In genomic region chr12:108768591-108769500, GRCh38 we compare ENCODE assay signal across 8 cellular contexts.
A peak's percentile ranks its signal among the peaks of the same experiment; 100 is the strongest.
DNase-seq lines count a peak whose midpoint lies in the region; ATAC-seq and TF ChIP-seq lines count a peak whose summit lies in the region.

No MANE protein-coding gene starts in this region.

- H3K27ac ChIP-seq in DOHH2 (ENCODE audit: low read depth, low read length) (no peak overlapping the region), HUES48 (ENCODE audit: low read depth, low read length) (peak overlapping the region; percentile 35)

- H3K4me2 ChIP-seq in DOHH2 (ENCODE audit: low read length) = peak overlapping the region; percentile 54

- H3K4me1 ChIP-seq in DOHH2 (ENCODE audit: control insufficient read depth, low read length) = peaks cover 22% of the 10 kb centered on the region
- H3K4me1 ChIP-seq in HUES48 (ENCODE audit: control insufficient read depth, insufficient read depth, low read length) = peaks cover 3% of the 10 kb centered on the region; the same call in 1 of the 2 replicates

- no peaks in the 10 kb centered on the region for H3K9me3 Mint-ChIP-seq in activated T-cell treated with anti-CD3 and anti-CD28 coated beads, Interleukin-2, amount 50 U/mL, for 24 hours

- H3K27me3 ChIP-seq in DOHH2 (ENCODE audit: control insufficient read depth, low read length) (peaks cover 27% of the 10 kb centered on the region), HUES48 (ENCODE audit: control insufficient read depth, insufficient read depth, low read length) (no peaks in the 10 kb centered on the region)

- no peaks in the 10 kb centered on the region for H3F3A ChIP-seq in DOHH2 (ENCODE audit: control insufficient read depth, insufficient read depth)

- peaks cover 3% of the 10 kb centered on the region for H3K4me1 Mint-ChIP-seq in activated T-cell treated with anti-CD3 and anti-CD28 coated beads, Interleukin-2, amount 50 U/mL, for 24 hours (ENCODE audit: low read depth)

- TF ChIP-seq CTCF in DOHH2 (IDR thresholded peaks at IDR 0.05; ENCODE audit: low read depth, low read length, poor library complexity, severe bottlenecking) = no peak

- H3K4me3 Mint-ChIP-seq in activated T-cell treated with anti-CD3 and anti-CD28 coated beads, Interleukin-2, amount 50 U/mL, for 24 hours = no peak overlapping the region

- DNase-seq in activated T-cell treated with anti-CD3 and anti-CD28 coated beads, Interleukin-2, amount 50 U/mL, for 24 hours = peak; percentile 41
- DNase-seq in hepatic stellate cell (ENCODE audit: low spot score) (peak; percentile 46), Kasumi-1 (lab: John Stamatoyannopoulos, UW) (no peak), NAMALWA (ENCODE audit: low spot score) (no peak)
- peak; percentile 3 for DNase-seq in stimulated activated CD8-positive, alpha-beta memory T cell treated with anti-CD3 and anti-CD28 coated beads, Interleukin-12 subunit alpha, Interleukin-12 subunit beta, amount 100 ng/mL, for 4 hours (ENCODE audit: low read depth)

- no peaks in the 10 kb centered on the region for H3K9me2 ChIP-seq in DOHH2 (replicated peaks; ENCODE audit: control insufficient read depth, low read length)

- peak overlapping the region; percentile 30 for H3K4me3 ChIP-seq in DOHH2 (ENCODE audit: low read length)
- H3K4me3 ChIP-seq in HUES48 (ENCODE audit: low read depth, low read length) = peak overlapping the region; percentile 55

- no peaks in the 10 kb centered on the region for H4K20me1 ChIP-seq in DOHH2 (ENCODE audit: control insufficient read depth, insufficient read depth, low read depth, low read length)

- ATAC-seq in GM19351 (IDR thresholded peaks at IDR 0.05; ENCODE audit: unreplicated experiment) = no peak

- H3K36me3 ChIP-seq in DOHH2 (ENCODE audit: control insufficient read depth, low read length) = no peaks in the 10 kb centered on the region
- H3K36me3 ChIP-seq in HUES48 (ENCODE audit: control insufficient read depth, insufficient read depth, low read length) = no peaks in the 10 kb centered on the region

- no peaks in the 10 kb centered on the region for H3K9me3 ChIP-seq in DOHH2 (ENCODE audit: control insufficient read depth, insufficient read depth, low read length)
- H3K9me3 ChIP-seq in HUES48 (ENCODE audit: control insufficient read depth, insufficient read depth, low read length) = no peaks in the 10 kb centered on the region

- no peak overlapping the region for H3K9ac ChIP-seq in HUES48 (ENCODE audit: low read depth, low read length)

- H3K27ac Mint-ChIP-seq in activated T-cell treated with anti-CD3 and anti-CD28 coated beads, Interleukin-2, amount 50 U/mL, for 24 hours = no peak overlapping the region

- H3K79me2 ChIP-seq in DOHH2 (ENCODE audit: control insufficient read depth, low read length) = no peaks in the 10 kb centered on the region

- H3K36me3 Mint-ChIP-seq in activated T-cell treated with anti-CD3 and anti-CD28 coated beads, Interleukin-2, amount 50 U/mL, for 24 hours (ENCODE audit: low read depth) = no peaks in the 10 kb centered on the region

- peaks cover 13% of the 10 kb centered on the region for H3K27me3 Mint-ChIP-seq in activated T-cell treated with anti-CD3 and anti-CD28 coated beads, Interleukin-2, amount 50 U/mL, for 24 hours

Comparison
In these comparisons a context has a peak if more than half of its experiments do, and no peak if none do; other contexts are left out.
1. DNase-seq: peak in activated T-cell treated with anti-CD3 and anti-CD28 coated beads, Interleukin-2, amount 50 U/mL, for 24 hours (single experiment), hepatic stellate cell (single experiment) and stimulated activated CD8-positive, alpha-beta memory T cell treated with anti-CD3 and anti-CD28 coated beads, Interleukin-12 subunit alpha, Interleukin-12 subunit beta, amount 100 ng/mL, for 4 hours (single experiment); none in Kasumi-1 (0 of 2) and NAMALWA (single experiment).